ENCODE assay signal across 10 cellular contexts in the genomic region with DNA sequence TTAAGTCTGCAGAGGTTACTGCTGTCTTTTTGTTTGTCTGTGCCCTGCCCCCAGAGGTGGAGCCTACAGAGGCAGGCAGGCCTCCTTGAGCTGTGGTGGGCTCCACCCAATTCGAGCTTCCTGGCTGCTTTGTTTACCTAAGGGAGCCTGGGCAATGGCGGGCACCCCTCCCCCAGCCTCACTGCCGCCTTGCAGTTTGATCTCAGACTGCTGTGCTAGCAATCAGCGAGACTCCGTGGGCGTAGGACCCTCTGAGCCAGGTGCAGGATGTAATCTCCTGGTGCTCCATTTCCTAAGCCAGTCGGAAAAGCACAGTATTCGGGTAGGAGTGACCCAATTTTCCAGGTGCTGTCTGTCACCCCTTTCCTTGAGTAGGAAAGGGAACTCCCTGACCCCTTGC. TPM values are rescaled to one million over a fixed set of nuclear protein-coding genes. Genes with fewer than 3 reads are reported as not detected.
DNase-seq lines count a peak whose midpoint lies in the region; ATAC-seq lines count a peak whose summit lies in the region.
"Not testable (repeated sequence)": the region's sequence is repeated elsewhere in the genome, so short reads cannot be mapped to it uniquely, and the experiment has no call there.
"Had no signal": no experiment of that assay in that cellular context is flagged by ENCODE, and none has a peak within 500 bp of the region (broad histone marks: within the 10 kb centered on the region; RNA-seq: fewer than 3 reads in every experiment).

No MANE protein-coding gene starts in this region.

- H3K4me1 ChIP-seq in CD8-positive, alpha-beta memory T cell (ENCODE audit: insufficient read depth, low read length); HUES64 (ENCODE audit: insufficient read depth, low read length): not testable (repeated sequence)

- not testable (repeated sequence) for H3K36me3 ChIP-seq in CD8-positive, alpha-beta memory T cell (ENCODE audit: insufficient read depth, low read length); HUES64 (ENCODE audit: insufficient read depth, low read length)

- intact Hi-C loops in activated naive CD4-positive, alpha-beta T cell treated with anti-CD3 and anti-CD28 coated beads for 36 hours (cut with micrococcal nuclease): not testable (repeated sequence)

- CTCF ChIA-PET in CD8-positive, alpha-beta memory T cell (lab: Charles Lee); activated CD8-positive, alpha-beta T cell treated with anti-CD3 and anti-CD28 coated beads, Interleukin-2, amount 10 ng/mL, durations not matched to agents 7 days and 5 days (lab: Charles Lee); activated naive CD4-positive, alpha-beta T cell treated with anti-CD3 and anti-CD28 coated beads for 36 hours (lab: Charles Lee): not testable (repeated sequence)

- peaks cover 24 to 57% (median 49%) of the 10 kb centered on the region in 5 donors for H3K9me3 Mint-ChIP-seq in CD8-positive, alpha-beta memory T cell
- H3K9me3 Mint-ChIP-seq in T-helper 2 cell treated with Interferon-gamma antibody and Interleukin-4, amounts not matched to agents 5 μg/mL and 100 μg/mL, for 36 hours: peaks cover 23% of the 10 kb centered on the region
- not testable (repeated sequence) for H3K9me3 Mint-ChIP-seq in activated CD8-positive, alpha-beta T cell treated with anti-CD3 and anti-CD28 coated beads, Interleukin-2, amount 10 ng/mL, durations not matched to agents 7 days and 5 days (ENCODE audit: insufficient read depth)
- H3K9me3 Mint-ChIP-seq in activated naive CD4-positive, alpha-beta T cell treated with anti-CD3 and anti-CD28 coated beads for 36 hours: peaks cover 39% of the 10 kb centered on the region
- peaks cover 0 to 78% (median 22%) of the 10 kb centered on the region in 9 donors for H3K9me3 Mint-ChIP-seq in naive thymus-derived CD8-positive, alpha-beta T cell

- H3K9me3 ChIP-seq in CD8-positive, alpha-beta memory T cell (ENCODE audit: low read length); HUES64 (ENCODE audit: insufficient read depth, low read depth, low read length): not testable (repeated sequence)

- not testable (repeated sequence) for H3K27ac ChIP-seq in CD8-positive, alpha-beta memory T cell (ENCODE audit: low read depth, low read length); HUES64 (ENCODE audit: low read depth, low read length)

- H3K4me1 Mint-ChIP-seq in CD8-positive, alpha-beta memory T cell: peaks cover 13 to 21% (median 15%) of the 10 kb centered on the region in 3 donors
- not testable (repeated sequence) for H3K4me1 Mint-ChIP-seq in T-helper 2 cell treated with Interferon-gamma antibody and Interleukin-4, amounts not matched to agents 5 μg/mL and 100 μg/mL, for 36 hours (ENCODE audit: low read depth); activated CD8-positive, alpha-beta T cell treated with anti-CD3 and anti-CD28 coated beads, Interleukin-2, amount 10 ng/mL, durations not matched to agents 7 days and 5 days (ENCODE audit: low read depth)
- H3K4me1 Mint-ChIP-seq in activated naive CD4-positive, alpha-beta T cell treated with anti-CD3 and anti-CD28 coated beads for 36 hours (ENCODE audit: low read depth): peaks cover 11% of the 10 kb centered on the region
- peaks cover 9 to 24% (median 20%) of the 10 kb centered on the region in 4 donors for H3K4me1 Mint-ChIP-seq in naive thymus-derived CD8-positive, alpha-beta T cell

- POLR2A ChIA-PET in CD8-positive, alpha-beta memory T cell (lab: Charles Lee); activated CD8-positive, alpha-beta T cell treated with anti-CD3 and anti-CD28 coated beads, Interleukin-2, amount 10 ng/mL, durations not matched to agents 7 days and 5 days (lab: Charles Lee): not testable (repeated sequence)
- POLR2A ChIA-PET in naive thymus-derived CD8-positive, alpha-beta T cell (lab: Charles Lee): interaction anchor here (1.4 to 2.8 kb wide), 4 partner anchors 18 to 125 kb away, joined by 3 to 6 read pairs (median 4); no protein-coding TSS in a partner anchor

- WGBS in HUES64: 47% methylated on average over 6 of the region's 8 CpGs

- H3K36me3 Mint-ChIP-seq in CD8-positive, alpha-beta memory T cell: peaks cover 0 to 55% (median 2%) of the 10 kb centered on the region in 3 donors
- H3K36me3 Mint-ChIP-seq in T-helper 2 cell treated with Interferon-gamma antibody and Interleukin-4, amounts not matched to agents 5 μg/mL and 100 μg/mL, for 36 hours (ENCODE audit: low read depth); activated CD8-positive, alpha-beta T cell treated with anti-CD3 and anti-CD28 coated beads, Interleukin-2, amount 10 ng/mL, durations not matched to agents 7 days and 5 days (ENCODE audit: low read depth); activated naive CD4-positive, alpha-beta T cell treated with anti-CD3 and anti-CD28 coated beads for 36 hours (ENCODE audit: low read depth): not testable (repeated sequence)
- H3K36me3 Mint-ChIP-seq in naive thymus-derived CD8-positive, alpha-beta T cell: peaks cover 0 to 46% (median 20%) of the 10 kb centered on the region in 3 donors

- ATAC-seq in activated CD8-positive, alpha-beta T cell treated with anti-CD3 and anti-CD28 coated beads, Interleukin-2, amount 10 ng/mL, durations not matched to agents 7 days and 5 days; naive thymus-derived CD8-positive, alpha-beta T cell: not testable (repeated sequence)

- peak overlapping the region; percentile 57 to 88 (median 76) for H3K4me3 Mint-ChIP-seq in CD8-positive, alpha-beta memory T cell
- H3K4me3 Mint-ChIP-seq in T-helper 2 cell treated with Interferon-gamma antibody and Interleukin-4, amounts not matched to agents 5 μg/mL and 100 μg/mL, for 36 hours: peak overlapping the region; percentile 46
- H3K4me3 Mint-ChIP-seq in activated CD8-positive, alpha-beta T cell treated with anti-CD3 and anti-CD28 coated beads, Interleukin-2, amount 10 ng/mL, durations not matched to agents 7 days and 5 days: peak overlapping the region; percentile 31
- H3K4me3 Mint-ChIP-seq in activated naive CD4-positive, alpha-beta T cell treated with anti-CD3 and anti-CD28 coated beads for 36 hours: peak overlapping the region; percentile 45
- H3K4me3 Mint-ChIP-seq in naive thymus-derived CD8-positive, alpha-beta T cell: peak overlapping the region; percentile 25 to 86 (median 69)

- peak overlapping the region; percentile 59 to 96 (median 91) for H3K27ac Mint-ChIP-seq in CD8-positive, alpha-beta memory T cell
- H3K27ac Mint-ChIP-seq in T-helper 2 cell treated with Interferon-gamma antibody and Interleukin-4, amounts not matched to agents 5 μg/mL and 100 μg/mL, for 36 hours; activated naive CD4-positive, alpha-beta T cell treated with anti-CD3 and anti-CD28 coated beads for 36 hours: not testable (repeated sequence)
- peak overlapping the region; percentile 25 for H3K27ac Mint-ChIP-seq in activated CD8-positive, alpha-beta T cell treated with anti-CD3 and anti-CD28 coated beads, Interleukin-2, amount 10 ng/mL, durations not matched to agents 7 days and 5 days
- H3K27ac Mint-ChIP-seq in naive thymus-derived CD8-positive, alpha-beta T cell: peak overlapping the region; percentile 69 to 96 (median 91)

- not testable (repeated sequence) for H3K27me3 Mint-ChIP-seq in CD8-positive, alpha-beta memory T cell; T-helper 2 cell treated with Interferon-gamma antibody and Interleukin-4, amounts not matched to agents 5 μg/mL and 100 μg/mL, for 36 hours (ENCODE audit: low read depth); activated CD8-positive, alpha-beta T cell treated with anti-CD3 and anti-CD28 coated beads, Interleukin-2, amount 10 ng/mL, durations not matched to agents 7 days and 5 days (ENCODE audit: low read depth); activated naive CD4-positive, alpha-beta T cell treated with anti-CD3 and anti-CD28 coated beads for 36 hours (ENCODE audit: low read depth); naive thymus-derived CD8-positive, alpha-beta T cell

- not testable (repeated sequence) for H3K4me3 ChIP-seq in CD8-positive, alpha-beta memory T cell (ENCODE audit: low read length)
- H3K4me3 ChIP-seq in HUES64 (ENCODE audit: low read length): peak overlapping the region; percentile 33; the same call in 1 of the 2 replicates

- 0 out of 2 replicates have a peak overlapping the region, but pooled peaks have one; percentile 40 for H3K9ac ChIP-seq in HUES64 (ENCODE audit: low read depth, low read length)

- not testable (repeated sequence) for H3K27me3 ChIP-seq in CD8-positive, alpha-beta memory T cell (ENCODE audit: insufficient read depth, low read length, poor library complexity, severe bottlenecking); HUES64 (ENCODE audit: insufficient read depth, low read length)

- DNase-seq in CD8-positive, alpha-beta memory T cell: peak in 3 of 5 donors; percentile 51 to 76 (median 66)
- DNase-seq in T-helper 2 cell treated with Interferon-gamma antibody and Interleukin-4, amounts not matched to agents 5 μg/mL and 100 μg/mL, for 36 hours (ENCODE audit: low spot score); activated naive CD4-positive, alpha-beta T cell treated with anti-CD3 and anti-CD28 coated beads for 36 hours: not testable (repeated sequence)
- peak; percentile 34 for DNase-seq in activated CD8-positive, alpha-beta T cell treated with anti-CD3 and anti-CD28 coated beads, Interleukin-2, amount 10 ng/mL, durations not matched to agents 7 days and 5 days
- peak; percentile 17 for DNase-seq in ecto neural progenitor cell (ENCODE audit: low spot score)
- peak in 8 of 10 donors; percentile 17 to 79 (median 67) for DNase-seq in naive thymus-derived CD8-positive, alpha-beta T cell

RNA-seq across cellular contexts. Expression of gene CST5, which starts 22.8 kb away (rescaled TPM):
- total RNA-seq in CD8-positive, alpha-beta memory T cell: not detected
- polyA plus RNA-seq in CD8-positive, alpha-beta memory T cell: not detected
- not detected for polyA plus RNA-seq in HUES64 (2013, experiment 1 of 2)
- not detected for polyA plus RNA-seq in HUES64 (2013, experiment 2 of 2)
- total RNA-seq in activated CD8-positive, alpha-beta T cell treated with anti-CD3 and anti-CD28 coated beads, Interleukin-2, amount 10 ng/mL, durations not matched to agents 7 days and 5 days: not detected
- not detected for total RNA-seq in activated naive CD4-positive, alpha-beta T cell treated with anti-CD3 and anti-CD28 coated beads for 36 hours
- not detected for total RNA-seq in naive thymus-derived CD8-positive, alpha-beta T cell
- polyA plus RNA-seq in naive thymus-derived CD8-positive, alpha-beta T cell: not detected
- total RNA-seq: HT1080, K562, Right ventricle myocardium superior had no signal
- polyA plus RNA-seq: K562 had no signal
